In genomic region chr3:153400641-153401040, GRCh38 we compare ENCODE assay signal across 1 cellular context.
TF ChIP-seq lines count a peak whose summit lies in the region.

No MANE protein-coding gene starts in this region.

TF ChIP-seq in SK-N-SH treated with all-trans-retinoic acid at 6 μM for 48 hours, 23 proteins besides CTCF, POLR2A, EP300 and RAD21 (continued from another document):
- no peak for TF ChIP-seq TSHZ2 (CRISPR knock-in tag; IDR thresholded peaks at IDR 0.05)
- no peak for TF ChIP-seq TCF4 (CRISPR knock-in tag; IDR thresholded peaks at IDR 0.05; ENCODE audit: borderline replicate concordance)
- TF ChIP-seq ESRRG (CRISPR knock-in tag; IDR thresholded peaks at IDR 0.05), result no peak
- TF ChIP-seq BACH2 (CRISPR knock-in tag; IDR thresholded peaks at IDR 0.05; ENCODE audit: borderline replicate concordance), result no peak
- no peak for TF ChIP-seq ARNTL (CRISPR knock-in tag; IDR thresholded peaks at IDR 0.05; ENCODE audit: borderline replicate concordance, low read depth)
- TF ChIP-seq OSR1 (CRISPR knock-in tag; IDR thresholded peaks at IDR 0.05), result no peak
- TF ChIP-seq ZC3H10 (CRISPR knock-in tag; IDR thresholded peaks at IDR 0.05), result no peak
- TF ChIP-seq ZNF8 (CRISPR knock-in tag; IDR thresholded peaks at IDR 0.05), result no peak
- TF ChIP-seq ZFP30 (CRISPR knock-in tag; IDR thresholded peaks at IDR 0.05), result no peak
